11 cellular contexts compared by ENCODE assay signal in genomic region chr17:40536731-40537171, GRCh38. TPM values are rescaled to one million over a fixed set of nuclear protein-coding genes. Genes with fewer than 3 reads are reported as not detected.
A peak's percentile ranks its signal among the peaks of the same experiment; 100 is the strongest.
DNase-seq lines count a peak whose midpoint lies in the region; ATAC-seq and TF ChIP-seq lines count a peak whose summit lies in the region.
"Had no signal": no experiment of that assay in that cellular context is flagged by ENCODE, and none has a peak within 500 bp of the region (broad histone marks: within the 10 kb centered on the region; RNA-seq: fewer than 3 reads in every experiment).

No MANE protein-coding gene starts in this region.

- peak; percentile 51 for DNase-seq in natural killer cell treated with Interleukin-12 subunit alpha and Interleukin-12 subunit beta and Interleukin-15 and Interleukin-18, amount 100 ng/mL, for 72 hours (ENCODE audit: low spot score)
- DNase-seq in natural killer cell (no peak), dorsolateral prefrontal cortex (peak in 6 of 10 donors; percentile 34 to 70 (median 58)), occipital lobe (lab: John Stamatoyannopoulos, UW) (peak; percentile 59), NCI-H1436 treated with DMSO at 0.1 percent for 48 hours (lab: John Stamatoyannopoulos, UW) (no peak)
- DNase-seq: stimulated activated naive CD4-positive, alpha-beta T cell treated with Interleukin-2 at 50 U/mL for 16 hours had no signal

- peaks cover 8 to 17% of the 10 kb centered on the region in 2 donors for H3K27me3 Mint-ChIP-seq in natural killer cell treated with Interleukin-12 subunit alpha and Interleukin-12 subunit beta and Interleukin-15 and Interleukin-18, amount 100 ng/mL, for 72 hours
- H3K27me3 Mint-ChIP-seq in natural killer cell (ENCODE audit: low read depth in 2 of 2), result peaks cover 11 to 16% of the 10 kb centered on the region in 2 donors

- intact Hi-C loops in natural killer cell (cut with micrococcal nuclease), result no loop called here
- intact Hi-C loops in dorsolateral prefrontal cortex (cut with DNase I), result loop anchor here in 1 of 2 donors (1.0 to 5.0 kb wide), 3 partner anchors 22 to 234 kb away; no protein-coding TSS in a partner anchor

- H3K9me3 Mint-ChIP-seq in natural killer cell treated with Interleukin-12 subunit alpha and Interleukin-12 subunit beta and Interleukin-15 and Interleukin-18, amount 100 ng/mL, for 72 hours, result no peaks in the 10 kb centered on the region
- no peaks in the 10 kb centered on the region for H3K9me3 Mint-ChIP-seq in natural killer cell

- peaks cover 61 to 62% of the 10 kb centered on the region in 2 donors for H3K4me1 Mint-ChIP-seq in natural killer cell treated with Interleukin-12 subunit alpha and Interleukin-12 subunit beta and Interleukin-15 and Interleukin-18, amount 100 ng/mL, for 72 hours (ENCODE audit: low read depth in 2 of 2)
- peaks cover 44 to 61% of the 10 kb centered on the region in 2 donors for H3K4me1 Mint-ChIP-seq in natural killer cell

- ATAC-seq in natural killer cell treated with Interleukin-12 subunit alpha and Interleukin-12 subunit beta and Interleukin-15 and Interleukin-18, amount 100 ng/mL, for 72 hours, result no peak
- no peak for ATAC-seq in natural killer cell
- no peak for ATAC-seq in HG03469 (IDR thresholded peaks at IDR 0.05; ENCODE audit: unreplicated experiment)
- ATAC-seq in HG02588 (IDR thresholded peaks at IDR 0.05; ENCODE audit: unreplicated experiment), result no peak
- ATAC-seq in HG02981 (IDR thresholded peaks at IDR 0.05; ENCODE audit: unreplicated experiment), result no peak

- no peaks in the 10 kb centered on the region for H3K36me3 Mint-ChIP-seq in natural killer cell treated with Interleukin-12 subunit alpha and Interleukin-12 subunit beta and Interleukin-15 and Interleukin-18, amount 100 ng/mL, for 72 hours
- H3K36me3 Mint-ChIP-seq in natural killer cell, result no peaks in the 10 kb centered on the region

- H3K27me3 ChIP-seq in dorsolateral prefrontal cortex, result no peaks in the 10 kb centered on the region

- peak overlapping the region in 1 of 2 donors; percentile 23 for H3K27ac Mint-ChIP-seq in natural killer cell treated with Interleukin-12 subunit alpha and Interleukin-12 subunit beta and Interleukin-15 and Interleukin-18, amount 100 ng/mL, for 72 hours
- no peak overlapping the region for H3K27ac Mint-ChIP-seq in natural killer cell

- no peak overlapping the region for H3K4me3 ChIP-seq in dorsolateral prefrontal cortex

- no peak for TF ChIP-seq CTCF in natural killer cell (IDR thresholded peaks at IDR 0.05)
- no peak for TF ChIP-seq CTCF in dorsolateral prefrontal cortex (IDR thresholded peaks at IDR 0.05 in 54 of 56, conservative IDR thresholded peaks at IDR 0.05 in 2 of 56; ENCODE audit: low read depth in 1 of 56, partially characterized antibody in 56 of 56)

- H3K27ac ChIP-seq in dorsolateral prefrontal cortex, result peak overlapping the region in 47 of 59 donors; percentile 6 to 83 (median 60)

- H3K4me3 Mint-ChIP-seq in natural killer cell treated with Interleukin-12 subunit alpha and Interleukin-12 subunit beta and Interleukin-15 and Interleukin-18, amount 100 ng/mL, for 72 hours, result no peak overlapping the region
- H3K4me3 Mint-ChIP-seq in natural killer cell, result no peak overlapping the region

RNA-seq across cellular contexts. Expression of gene CCR7, which starts 28.5 kb away (rescaled TPM):
- 10 to 100 TPM; 65.7 to 71.1 TPM for total RNA-seq in natural killer cell treated with Interleukin-12 subunit alpha and Interleukin-12 subunit beta and Interleukin-15 and Interleukin-18, amount 100 ng/mL, for 72 hours
- total RNA-seq in natural killer cell (1 to 10 TPM; 3.2 to 8.0 (median 6.6) TPM), dorsolateral prefrontal cortex (under 1 TPM in 4 of 120 experiments, not detected in 116; 0.25 to 0.49 (median 0.30) TPM), occipital lobe (not detected)
- total RNA-seq: myocyte, SK-MEL-5 had no signal

RNA-seq across cellular contexts. Expression of gene TNS4, which starts 35.3 kb away (rescaled TPM):
- total RNA-seq in natural killer cell treated with Interleukin-12 subunit alpha and Interleukin-12 subunit beta and Interleukin-15 and Interleukin-18, amount 100 ng/mL, for 72 hours, result 1 to 10 TPM in 1 of 2 donors, under 1 TPM in 1; 0.76 to 2.9 TPM
- total RNA-seq in natural killer cell (1 to 10 TPM in 1 of 3 donors, under 1 TPM in 2; 0.65 to 1.8 (median 0.94) TPM), dorsolateral prefrontal cortex (not detected), occipital lobe (not detected)
- total RNA-seq: myocyte, SK-MEL-5 had no signal

Comparison
In these comparisons a context has a peak if more than half of its experiments do, and no peak if none do; other contexts are left out.
1. DNase-seq: peak in natural killer cell treated with Interleukin-12 subunit alpha and Interleukin-12 subunit beta and Interleukin-15 and Interleukin-18, amount 100 ng/mL, for 72 hours (single experiment), dorsolateral prefrontal cortex (6 of 10) and occipital lobe (single experiment); none in natural killer cell (single experiment) and NCI-H1436 treated with DMSO at 0.1 percent for 48 hours (single experiment).
2. RNA of gene CCR7, which starts 28.5 kb away (total RNA-seq): 65.7 to 71.1 TPM in natural killer cell treated with Interleukin-12 subunit alpha and Interleukin-12 subunit beta and Interleukin-15 and Interleukin-18, amount 100 ng/mL, for 72 hours; 3.2 to 8.0 TPM in natural killer cell, 0.25 to 0.49 TPM in dorsolateral prefrontal cortex and not detected in occipital lobe (single experiment); every median in the first group is over 4 times any median in the second.